1 cellular context compared by ENCODE assay signal in the genomic region with DNA sequence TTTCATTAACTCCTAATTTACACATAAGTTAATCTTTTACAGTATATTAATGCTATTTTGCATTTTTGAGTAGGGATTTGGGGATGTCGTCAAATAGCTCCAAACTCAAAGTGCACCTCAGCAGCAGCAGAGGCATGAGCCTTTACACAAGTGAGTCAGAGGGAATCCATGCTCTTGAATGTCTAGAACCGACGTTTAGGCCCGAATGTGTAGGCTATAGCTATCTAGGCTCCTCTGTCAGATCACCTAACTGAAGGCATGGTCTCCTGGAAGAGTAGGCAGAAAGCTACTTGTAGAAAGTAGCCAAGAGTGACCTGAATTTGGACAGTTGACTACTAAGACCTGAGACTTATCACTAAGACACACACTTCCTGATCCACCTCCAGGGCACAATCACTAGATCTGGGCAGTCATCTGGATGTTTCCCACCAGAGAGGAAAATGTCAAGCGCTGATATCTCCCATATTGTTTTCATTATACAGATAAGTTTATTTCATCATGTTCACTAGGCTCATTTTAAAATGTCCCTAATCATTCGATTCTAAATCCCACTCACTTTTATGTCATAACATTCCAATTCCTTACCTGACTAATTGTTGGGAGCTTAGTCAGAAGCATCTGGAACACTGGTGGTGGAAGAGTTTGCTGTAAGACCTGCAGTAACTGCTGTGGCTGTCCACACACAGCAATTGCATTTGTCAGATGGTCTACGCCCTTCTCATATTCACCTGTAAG.
TF ChIP-seq lines count a peak whose summit lies in the region.

No MANE protein-coding gene starts in this region.

TF ChIP-seq in K562, 482 proteins besides CTCF, POLR2A, EP300 and RAD21 (continued from another document):
- TF ChIP-seq ZNF449 (CRISPR knock-in tag; IDR thresholded peaks at IDR 0.05): no peak
- TF ChIP-seq ZNF583 (CRISPR knock-in tag; IDR thresholded peaks at IDR 0.05): no peak
- TF ChIP-seq, protein P1, sequence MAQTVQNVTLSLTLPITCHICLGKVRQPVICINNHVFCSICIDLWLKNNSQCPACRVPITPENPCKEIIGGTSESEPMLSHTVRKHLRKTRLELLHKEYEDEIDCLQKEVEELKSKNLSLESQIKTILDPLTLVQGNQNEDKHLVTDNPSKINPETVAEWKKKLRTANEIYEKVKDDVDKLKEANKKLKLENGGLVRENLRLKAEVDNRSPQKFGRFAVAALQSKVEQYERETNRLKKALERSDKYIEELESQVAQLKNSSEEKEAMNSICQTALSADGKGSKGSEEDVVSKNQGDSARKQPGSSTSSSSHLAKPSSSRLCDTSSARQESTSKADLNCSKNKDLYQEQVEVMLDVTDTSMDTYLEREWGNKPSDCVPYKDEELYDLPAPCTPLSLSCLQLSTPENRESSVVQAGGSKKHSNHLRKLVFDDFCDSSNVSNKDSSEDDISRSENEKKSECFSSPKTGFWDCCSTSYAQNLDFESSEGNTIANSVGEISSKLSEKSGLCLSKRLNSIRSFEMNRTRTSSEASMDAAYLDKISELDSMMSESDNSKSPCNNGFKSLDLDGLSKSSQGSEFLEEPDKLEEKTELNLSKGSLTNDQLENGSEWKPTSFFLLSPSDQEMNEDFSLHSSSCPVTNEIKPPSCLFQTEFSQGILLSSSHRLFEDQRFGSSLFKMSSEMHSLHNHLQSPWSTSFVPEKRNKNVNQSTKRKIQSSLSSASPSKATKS (CRISPR knock-in tag; IDR thresholded peaks at IDR 0.05): 0 out of 2 replicates have a peak, but pooled peaks have one; percentile 75
- TF ChIP-seq U2AF1 (optimal IDR thresholded peaks at IDR 0.05; ENCODE audit: low read depth, low read length): no peak
- TF ChIP-seq FOS (IDR thresholded peaks at IDR 0.05; ENCODE audit: extremely low read depth, insufficient read length): no peak
- TF ChIP-seq MLLT1 (IDR thresholded peaks at IDR 0.05): no peak
- TF ChIP-seq ZNF584 (CRISPR knock-in tag; IDR thresholded peaks at IDR 0.05; ENCODE audit: low read depth): peak; percentile 63; the same call in 1 of the 2 replicates
- peak; percentile 74 for TF ChIP-seq FOXM1 (IDR thresholded peaks at IDR 0.05; ENCODE audit: low read depth)
- TF ChIP-seq FOXM1 (CRISPR knock-in tag; IDR thresholded peaks at IDR 0.05; ENCODE audit: low read depth): no peak
- peak; percentile 57; the same call in 1 of the 2 replicates for TF ChIP-seq JUND (IDR thresholded peaks at IDR 0.05; ENCODE audit: borderline replicate concordance, low read depth, low read length)
- TF ChIP-seq JUND (tag; IDR thresholded peaks at IDR 0.05; ENCODE audit: borderline replicate concordance, low read depth, low read length): no peak; the same call in 2 of the 3 replicates
- no peak for TF ChIP-seq MEF2A (IDR thresholded peaks at IDR 0.05; ENCODE audit: control insufficient read depth, low read depth, low read length)
- TF ChIP-seq ZZZ3 (IDR thresholded peaks at IDR 0.05): 0 out of 2 replicates have a peak, but pooled peaks have one; percentile 41
- TF ChIP-seq MTA1 (IDR thresholded peaks at IDR 0.05; ENCODE audit: borderline replicate concordance): 0 out of 2 replicates have a peak, but pooled peaks have one; percentile 42
- TF ChIP-seq TCF7 (IDR thresholded peaks at IDR 0.05; ENCODE audit: borderline replicate concordance): no peak
- TF ChIP-seq SMARCA4 (IDR thresholded peaks at IDR 0.05): peak; percentile 90
TF ChIP-seq in K562: peak in this region for 90.
